Comparison of ENCODE assay signal across 8 cellular contexts in genomic region chr17:82648761-82649474, GRCh38. TPM values are rescaled to one million over a fixed set of nuclear protein-coding genes. Genes with fewer than 3 reads are reported as not detected.
DNase-seq lines count a peak whose midpoint lies in the region; ATAC-seq and TF ChIP-seq lines count a peak whose summit lies in the region.

No MANE protein-coding gene starts in this region.

- peak overlapping the region; percentile 66 for H3K4me3 Mint-ChIP-seq in nephron progenitor cell

- H3K9me3 ChIP-seq in HEK293 (ENCODE audit: control insufficient read depth, insufficient read depth, low read depth, low read length) = no peaks in the 10 kb centered on the region

- H3K4me3 ChIP-seq in HEK293 (ENCODE audit: low read depth, low read length) = peak overlapping the region; percentile 39

- CTCF ChIA-PET in HEK293 (lab: Yijun Ruan, JAX) = no interaction called here

- peaks cover 1 to 18% of the 10 kb centered on the region in 2 experiments for H3K36me3 ChIP-seq in HEK293 (ENCODE audit: control insufficient read depth in 2 of 2, insufficient read depth in 1 of 2, low read length in 2 of 2)

- H3K27me3 Mint-ChIP-seq in nephron progenitor cell (ENCODE audit: low read depth, poor library complexity) = peaks cover 18% of the 10 kb centered on the region

- peaks cover 7% of the 10 kb centered on the region for H3K4me1 ChIP-seq in HEK293 (ENCODE audit: control insufficient read depth, insufficient read depth, low read length)

- POLR2A ChIA-PET in HEK293 (lab: Yijun Ruan, JAX) = no interaction called here

- TF ChIP-seq CTCF in HEK293 (tag by site-specific recombination; IDR thresholded peaks at IDR 0.05) (no peak), nephron progenitor cell (IDR thresholded peaks at IDR 0.05) (no peak)

- no peak overlapping the region for H3K27ac Mint-ChIP-seq in nephron progenitor cell

- DNase-seq in CMK (ENCODE audit: low read depth) = peak; percentile 65
- peak; percentile 46 for DNase-seq in T-helper 22 cell (ENCODE audit: low read depth)
- peak; percentile 68 for DNase-seq in nephron progenitor cell
- DNase-seq in midbrain (lab: John Stamatoyannopoulos, UW) = no peak
- no peak for DNase-seq in GDM1 (lab: John Stamatoyannopoulos, UW)

- peak; percentile 21 for ATAC-seq in esophagus mucosa
- ATAC-seq in GM19452 (IDR thresholded peaks at IDR 0.05; ENCODE audit: unreplicated experiment) = no peak

- H3K27ac ChIP-seq in HEK293 (ENCODE audit: extremely low read depth, low read depth, low read length) = peak overlapping the region; percentile 66

- H3K4me1 Mint-ChIP-seq in nephron progenitor cell = peaks cover 45% of the 10 kb centered on the region

- no peaks in the 10 kb centered on the region for H3K9me3 Mint-ChIP-seq in nephron progenitor cell

- H3K36me3 Mint-ChIP-seq in nephron progenitor cell (ENCODE audit: low read depth) = peaks cover 8% of the 10 kb centered on the region

TF ChIP-seq in HEK293, 187 proteins besides CTCF, POLR2A, EP300 and RAD21:
- TF ChIP-seq PATZ1 (tag by site-specific recombination; IDR thresholded peaks at IDR 0.05) = 0 out of 2 replicates have a peak, but pooled peaks have one; percentile 22
- TF ChIP-seq KLF1 (tag by site-specific recombination; IDR thresholded peaks at IDR 0.05) = 0 out of 2 replicates have a peak, but pooled peaks have one; percentile 7
- TF ChIP-seq GLIS2 (tag by site-specific recombination; IDR thresholded peaks at IDR 0.05) = peak; percentile 70
- no peak for TF ChIP-seq ZNF621 (tag by site-specific recombination; IDR thresholded peaks at IDR 0.05)
- peak; percentile 35 for TF ChIP-seq SP3 (tag by site-specific recombination; IDR thresholded peaks at IDR 0.05)
- TF ChIP-seq ZNF221 (tag by site-specific recombination; IDR thresholded peaks at IDR 0.05; ENCODE audit: borderline replicate concordance) = no peak
- peak; percentile 64; the same call in 1 of the 2 replicates for TF ChIP-seq ZBTB10 (tag by site-specific recombination; IDR thresholded peaks at IDR 0.05)
- TF ChIP-seq GLIS1 (tag by site-specific recombination; IDR thresholded peaks at IDR 0.05) = 0 out of 2 replicates have a peak, but pooled peaks have one; percentile 14

RNA-seq across cellular contexts. Expression of gene WDR45B, which starts 0.7 kb away (rescaled TPM):
- total RNA-seq in esophagus mucosa = 63.8 TPM

RNA-seq across cellular contexts. Expression of gene RAB40B, which starts 49.6 kb away (rescaled TPM):
- 6.6 TPM for total RNA-seq in esophagus mucosa

Comparison
In these comparisons a context has a peak if more than half of its experiments do, and no peak if none do; other contexts are left out.
1. DNase-seq: peak in CMK (single experiment), T-helper 22 cell (single experiment) and nephron progenitor cell (single experiment); none in midbrain (single experiment) and GDM1 (single experiment).